ENCODE assay signal across 33 cellular contexts in genomic region chr19:30156646-30157045, GRCh38.
"Had no signal": no experiment of that assay in that cellular context is flagged by ENCODE, and none has a peak within 500 bp of the region (broad histone marks: within the 10 kb centered on the region; RNA-seq: fewer than 3 reads in every experiment).

No MANE protein-coding gene starts in this region.

- H3K27me3 Mint-ChIP-seq: activated CD4-positive, alpha-beta memory T cell treated with anti-CD3 and anti-CD28 coated beads for 36 hours; activated CD4-positive, alpha-beta T cell treated with anti-CD3 and anti-CD28 coated beads, Interleukin-2, amount 10 ng/mL, durations not matched to agents 24 days and 14 days had no signal

- H3K4me3 ChIP-seq: adrenal gland, body of pancreas, cardiac muscle cell had no signal

- DNase-seq: activated B cell treated with CpG ODN at 0.5 μM for 24 hours; activated CD4-positive, alpha-beta memory T cell treated with anti-CD3 and anti-CD28 coated beads for 36 hours; activated CD4-positive, alpha-beta T cell treated with anti-CD3 and anti-CD28 coated beads for 4 hours; activated CD4-positive, alpha-beta T cell treated with anti-CD3 and anti-CD28 coated beads, Interleukin-2, amount 10 ng/mL, durations not matched to agents 24 days and 14 days; activated CD4-positive, alpha-beta T cell treated with anti-CD3 and anti-CD28 coated beads, Interleukin-2, amount 50 U/mL, for 1 hour; activated CD4-positive, alpha-beta T cell treated with anti-CD3 and anti-CD28 coated beads, Interleukin-2, amount 50 U/mL, for 4 hours; activated CD4-positive, CD25-positive, alpha-beta regulatory T cell treated with anti-CD3 and anti-CD28 coated beads, Interleukin-2, amount 50 U/mL, for 72 hours; activated CD8-positive, alpha-beta memory T cell treated with anti-CD3 and anti-CD28 coated beads, Interleukin-2, amount 50 U/mL, for 4 hours; activated CD8-positive, alpha-beta T cell treated with anti-CD3 and anti-CD28 coated beads for 36 hours; activated effector memory CD4-positive, alpha-beta T cell treated with anti-CD3 and anti-CD28 coated beads, Interleukin-2, amount 50 U/mL, for 16 hours; activated gamma-delta T cell treated with Interleukin-2 at 50 U/mL for 16 hours; activated naive CD4-positive, alpha-beta T cell; activated naive CD4-positive, alpha-beta T cell treated with anti-CD3 and anti-CD28 coated beads for 36 hours; activated naive CD4-positive, alpha-beta T cell treated with anti-CD3 and anti-CD28 coated beads, Interleukin-2, amount 50 U/mL, for 16 hours; activated naive CD8-positive, alpha-beta T cell treated with anti-CD3 and anti-CD28 coated beads for 36 hours; activated T-cell treated with anti-CD3 and anti-CD28 coated beads for 4 hours; activated T-cell treated with anti-CD3 and anti-CD28 coated beads, Interleukin-2, amount 50 U/mL, for 1 hour; activated T-cell treated with anti-CD3 and anti-CD28 coated beads, Interleukin-2, amount 50 U/mL, for 4 hours; activated T-cell treated with anti-CD3 and anti-CD28 coated beads, Interleukin-2, amount 50 U/mL, for 72 hours; adrenal gland; amniotic stem cell; body of pancreas; central memory CD4-positive, alpha-beta T cell; T-helper 1 cell; T-helper 2 cell; T-helper 9 cell had no signal

- H3K27me3 ChIP-seq: adrenal gland, body of pancreas had no signal

- H3K36me3 Mint-ChIP-seq: activated CD4-positive, alpha-beta memory T cell treated with anti-CD3 and anti-CD28 coated beads for 36 hours; activated naive CD4-positive, alpha-beta T cell treated with anti-CD3 and anti-CD28 coated beads, Interleukin-2, amount 50 U/mL, for 72 hours; activated naive CD8-positive, alpha-beta T cell treated with anti-CD3 and anti-CD28 coated beads for 36 hours had no signal

- H3K36me3 ChIP-seq: adrenal gland, cardiac muscle cell had no signal

- H3K4me1 ChIP-seq: adrenal gland, body of pancreas had no signal

- H3K27ac Mint-ChIP-seq: activated B cell treated with CpG ODN at 0.5 μM for 24 hours; activated CD4-positive, alpha-beta memory T cell treated with anti-CD3 and anti-CD28 coated beads for 36 hours; activated CD4-positive, alpha-beta T cell treated with anti-CD3 and anti-CD28 coated beads, Interleukin-2, amount 10 ng/mL, durations not matched to agents 24 days and 14 days; activated CD8-positive, alpha-beta T cell treated with anti-CD3 and anti-CD28 coated beads for 36 hours; activated naive CD4-positive, alpha-beta T cell treated with anti-CD3 and anti-CD28 coated beads for 36 hours; activated naive CD4-positive, alpha-beta T cell treated with anti-CD3 and anti-CD28 coated beads, Interleukin-2, amount 50 U/mL, for 72 hours; activated naive CD8-positive, alpha-beta T cell treated with anti-CD3 and anti-CD28 coated beads for 36 hours; activated T-cell treated with anti-CD3 and anti-CD28 coated beads, Interleukin-2, amount 50 U/mL, for 72 hours; activated T-helper 1 cell treated with anti-CD3 and anti-CD28 coated beads, Interleukin-12 subunit alpha, Interleukin-12 subunit beta, Interleukin-2, Interleukin-4 antibody, amounts not matched to agents 30 ng/mL and 10 ng/mL and 1 ng/mL, durations not matched to agents 14 hours and 24 hours and 36 hours; activated T-helper 17 cell treated with anti-CD3 and anti-CD28 coated beads, Interleukin-2, amount 50 U/mL, for 72 hours; T-helper 1 cell treated with Interleukin-12 subunit alpha and Interleukin-12 subunit beta and Interleukin-4 antibody, amounts not matched to agents 30 μg/mL and 1 μg/mL, for 36 hours; T-helper 2 cell treated with Interferon-gamma antibody and Interleukin-4, amounts not matched to agents 5 μg/mL and 100 μg/mL, for 36 hours had no signal

- H3K27ac ChIP-seq: adrenal gland, body of pancreas, cardiac muscle cell, VCaP had no signal

- H3K9me3 ChIP-seq: adrenal gland, body of pancreas had no signal

- H3K9me3 Mint-ChIP-seq: activated B cell treated with CpG ODN at 0.5 μM for 24 hours; activated CD4-positive, alpha-beta memory T cell treated with anti-CD3 and anti-CD28 coated beads for 36 hours; activated CD4-positive, alpha-beta T cell treated with anti-CD3 and anti-CD28 coated beads, Interleukin-2, amount 10 ng/mL, durations not matched to agents 24 days and 14 days; activated CD8-positive, alpha-beta T cell treated with anti-CD3 and anti-CD28 coated beads for 36 hours; activated naive CD4-positive, alpha-beta T cell treated with anti-CD3 and anti-CD28 coated beads for 36 hours; activated naive CD4-positive, alpha-beta T cell treated with anti-CD3 and anti-CD28 coated beads, Interleukin-2, amount 50 U/mL, for 72 hours; activated naive CD8-positive, alpha-beta T cell treated with anti-CD3 and anti-CD28 coated beads for 36 hours; activated T-cell treated with anti-CD3 and anti-CD28 coated beads, Interleukin-2, amount 50 U/mL, for 4 hours; activated T-cell treated with anti-CD3 and anti-CD28 coated beads, Interleukin-2, amount 50 U/mL, for 72 hours; activated T-helper 1 cell treated with anti-CD3 and anti-CD28 coated beads, Interleukin-12 subunit alpha, Interleukin-12 subunit beta, Interleukin-2, Interleukin-4 antibody, amounts not matched to agents 30 ng/mL and 10 ng/mL and 1 ng/mL, durations not matched to agents 14 hours and 24 hours and 36 hours; activated T-helper 17 cell treated with anti-CD3 and anti-CD28 coated beads, Interleukin-2, amount 50 U/mL, for 72 hours; T-helper 1 cell treated with Interleukin-12 subunit alpha and Interleukin-12 subunit beta and Interleukin-4 antibody, amounts not matched to agents 30 μg/mL and 1 μg/mL, for 36 hours; T-helper 2 cell treated with Interferon-gamma antibody and Interleukin-4, amounts not matched to agents 5 μg/mL and 100 μg/mL, for 36 hours had no signal

- H3K4me3 Mint-ChIP-seq: activated B cell treated with CpG ODN at 0.5 μM for 24 hours; activated CD4-positive, alpha-beta memory T cell treated with anti-CD3 and anti-CD28 coated beads for 36 hours; activated CD4-positive, alpha-beta T cell treated with anti-CD3 and anti-CD28 coated beads, Interleukin-2, amount 10 ng/mL, durations not matched to agents 24 days and 14 days; activated CD8-positive, alpha-beta T cell treated with anti-CD3 and anti-CD28 coated beads for 36 hours; activated naive CD4-positive, alpha-beta T cell treated with anti-CD3 and anti-CD28 coated beads for 36 hours; activated naive CD8-positive, alpha-beta T cell treated with anti-CD3 and anti-CD28 coated beads for 36 hours; activated T-cell treated with anti-CD3 and anti-CD28 coated beads, Interleukin-2, amount 50 U/mL, for 4 hours; activated T-cell treated with anti-CD3 and anti-CD28 coated beads, Interleukin-2, amount 50 U/mL, for 72 hours; activated T-helper 1 cell treated with anti-CD3 and anti-CD28 coated beads, Interleukin-12 subunit alpha, Interleukin-12 subunit beta, Interleukin-2, Interleukin-4 antibody, amounts not matched to agents 30 ng/mL and 10 ng/mL and 1 ng/mL, durations not matched to agents 14 hours and 24 hours and 36 hours; activated T-helper 17 cell treated with anti-CD3 and anti-CD28 coated beads, Interleukin-2, amount 50 U/mL, for 72 hours; T-helper 1 cell treated with Interleukin-12 subunit alpha and Interleukin-12 subunit beta and Interleukin-4 antibody, amounts not matched to agents 30 μg/mL and 1 μg/mL, for 36 hours; T-helper 2 cell treated with Interferon-gamma antibody and Interleukin-4, amounts not matched to agents 5 μg/mL and 100 μg/mL, for 36 hours had no signal

- H3K4me1 Mint-ChIP-seq: activated CD4-positive, alpha-beta T cell treated with anti-CD3 and anti-CD28 coated beads, Interleukin-2, amount 10 ng/mL, durations not matched to agents 24 days and 14 days; activated T-helper 17 cell treated with anti-CD3 and anti-CD28 coated beads, Interleukin-2, amount 50 U/mL, for 72 hours had no signal
